37 cellular contexts compared by ENCODE assay signal in the genomic region with DNA sequence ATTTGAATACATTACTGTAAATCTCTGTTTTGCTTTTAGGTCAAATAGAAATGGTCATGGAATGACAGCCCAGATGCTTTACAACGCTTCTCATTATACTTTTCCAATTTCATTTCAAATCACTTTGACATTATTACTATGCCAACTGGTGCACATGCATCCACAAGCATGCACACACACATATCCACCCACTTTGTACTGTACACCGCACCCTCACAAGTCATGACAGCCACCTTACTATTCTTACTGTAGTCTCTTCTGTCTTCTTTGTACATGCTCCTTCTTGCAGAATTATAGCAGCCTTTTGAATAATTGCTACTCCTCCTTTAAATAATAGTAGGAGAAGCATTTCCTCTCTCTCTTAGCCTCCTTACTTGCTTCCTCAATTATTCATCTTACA.
"Had no signal": no experiment of that assay in that cellular context is flagged by ENCODE, and none has a peak within 500 bp of the region (broad histone marks: within the 10 kb centered on the region; RNA-seq: fewer than 3 reads in every experiment).

No MANE protein-coding gene starts in this region.

- H3K4me3 ChIP-seq: adrenal gland, body of pancreas, breast epithelium had no signal

- H3K9me3 ChIP-seq: adrenal gland, body of pancreas, breast epithelium had no signal

- H3K4me1 Mint-ChIP-seq: activated B cell treated with CpG ODN at 0.5 μM for 24 hours; activated CD4-positive, alpha-beta T cell treated with anti-CD3 and anti-CD28 coated beads, Interleukin-2, amount 10 ng/mL, durations not matched to agents 24 days and 14 days; activated naive CD8-positive, alpha-beta T cell treated with anti-CD3 and anti-CD28 coated beads for 36 hours; activated T-helper 17 cell treated with anti-CD3 and anti-CD28 coated beads, Interleukin-2, amount 50 U/mL, for 72 hours had no signal

- H3K9me3 Mint-ChIP-seq: activated B cell treated with CpG ODN at 0.5 μM for 24 hours; activated CD4-positive, alpha-beta memory T cell treated with anti-CD3 and anti-CD28 coated beads for 36 hours; activated CD4-positive, alpha-beta T cell treated with anti-CD3 and anti-CD28 coated beads, Interleukin-2, amount 10 ng/mL, durations not matched to agents 24 days and 14 days; activated naive CD4-positive, alpha-beta T cell treated with anti-CD3 and anti-CD28 coated beads for 36 hours; activated T-helper 1 cell treated with anti-CD3 and anti-CD28 coated beads, Interleukin-12 subunit alpha, Interleukin-12 subunit beta, Interleukin-2, Interleukin-4 antibody, amounts not matched to agents 30 ng/mL and 10 ng/mL and 1 ng/mL, durations not matched to agents 14 hours and 24 hours and 36 hours had no signal

- ATAC-seq: activated CD8-positive, alpha-beta T cell treated with anti-CD3 and anti-CD28 coated beads for 36 hours; activated naive CD4-positive, alpha-beta T cell treated with anti-CD3 and anti-CD28 coated beads, Interleukin-2, amount 50 U/mL, for 72 hours; activated T-cell treated with anti-CD3 and anti-CD28 coated beads, Interleukin-2, amount 50 U/mL, for 4 hours; activated T-cell treated with anti-CD3 and anti-CD28 coated beads, Interleukin-2, amount 50 U/mL, for 72 hours; activated T-helper 17 cell treated with anti-CD3 and anti-CD28 coated beads, Interleukin-2, amount 50 U/mL, for 72 hours; body of pancreas had no signal

- H3K27ac ChIP-seq: adrenal gland, body of pancreas, brain microvascular endothelial cell, breast epithelium, VCaP had no signal

- FAIRE-seq: astrocyte, TTC549 had no signal

- H3K27me3 ChIP-seq: adrenal gland, body of pancreas, brain microvascular endothelial cell, breast epithelium had no signal

- H3K27me3 Mint-ChIP-seq: activated B cell treated with CpG ODN at 0.5 μM for 24 hours; activated CD4-positive, alpha-beta memory T cell treated with anti-CD3 and anti-CD28 coated beads for 36 hours; activated CD4-positive, alpha-beta T cell treated with anti-CD3 and anti-CD28 coated beads, Interleukin-2, amount 10 ng/mL, durations not matched to agents 24 days and 14 days; activated CD8-positive, alpha-beta T cell treated with anti-CD3 and anti-CD28 coated beads for 36 hours; activated naive CD8-positive, alpha-beta T cell treated with anti-CD3 and anti-CD28 coated beads for 36 hours; activated T-helper 17 cell treated with anti-CD3 and anti-CD28 coated beads, Interleukin-2, amount 50 U/mL, for 72 hours had no signal

- H3K36me3 Mint-ChIP-seq: activated CD4-positive, alpha-beta memory T cell treated with anti-CD3 and anti-CD28 coated beads for 36 hours; activated naive CD4-positive, alpha-beta T cell treated with anti-CD3 and anti-CD28 coated beads, Interleukin-2, amount 50 U/mL, for 72 hours; activated naive CD8-positive, alpha-beta T cell treated with anti-CD3 and anti-CD28 coated beads for 36 hours had no signal

- H3K4me1 ChIP-seq: adrenal gland, body of pancreas, breast epithelium had no signal

- H3K4me3 Mint-ChIP-seq: activated B cell treated with CpG ODN at 0.5 μM for 24 hours; activated CD4-positive, alpha-beta memory T cell treated with anti-CD3 and anti-CD28 coated beads for 36 hours; activated CD4-positive, alpha-beta T cell treated with anti-CD3 and anti-CD28 coated beads, Interleukin-2, amount 10 ng/mL, durations not matched to agents 24 days and 14 days; activated CD8-positive, alpha-beta T cell treated with anti-CD3 and anti-CD28 coated beads for 36 hours; activated naive CD4-positive, alpha-beta T cell treated with anti-CD3 and anti-CD28 coated beads for 36 hours; activated naive CD8-positive, alpha-beta T cell treated with anti-CD3 and anti-CD28 coated beads for 36 hours; activated T-cell treated with anti-CD3 and anti-CD28 coated beads, Interleukin-2, amount 50 U/mL, for 4 hours; activated T-cell treated with anti-CD3 and anti-CD28 coated beads, Interleukin-2, amount 50 U/mL, for 72 hours; activated T-helper 1 cell treated with anti-CD3 and anti-CD28 coated beads, Interleukin-12 subunit alpha, Interleukin-12 subunit beta, Interleukin-2, Interleukin-4 antibody, amounts not matched to agents 30 ng/mL and 10 ng/mL and 1 ng/mL, durations not matched to agents 14 hours and 24 hours and 36 hours; activated T-helper 17 cell treated with anti-CD3 and anti-CD28 coated beads, Interleukin-2, amount 50 U/mL, for 72 hours; T-helper 1 cell treated with Interleukin-12 subunit alpha and Interleukin-12 subunit beta and Interleukin-4 antibody, amounts not matched to agents 30 μg/mL and 1 μg/mL, for 36 hours; T-helper 2 cell treated with Interferon-gamma antibody and Interleukin-4, amounts not matched to agents 5 μg/mL and 100 μg/mL, for 36 hours had no signal

- DNase-seq: activated B cell treated with CpG ODN at 0.5 μM for 24 hours; activated CD4-positive, alpha-beta memory T cell treated with anti-CD3 and anti-CD28 coated beads for 36 hours; activated CD4-positive, alpha-beta T cell treated with anti-CD3 and anti-CD28 coated beads for 4 hours; activated CD4-positive, alpha-beta T cell treated with anti-CD3 and anti-CD28 coated beads, Interleukin-2, amount 10 ng/mL, durations not matched to agents 24 days and 14 days; activated CD4-positive, alpha-beta T cell treated with anti-CD3 and anti-CD28 coated beads, Interleukin-2, amount 50 U/mL, for 1 hour; activated CD4-positive, alpha-beta T cell treated with anti-CD3 and anti-CD28 coated beads, Interleukin-2, amount 50 U/mL, for 4 hours; activated CD4-positive, CD25-positive, alpha-beta regulatory T cell treated with anti-CD3 and anti-CD28 coated beads, Interleukin-2, amount 50 U/mL, for 72 hours; activated CD8-positive, alpha-beta memory T cell treated with anti-CD3 and anti-CD28 coated beads, Interleukin-2, amount 50 U/mL, for 4 hours; activated CD8-positive, alpha-beta T cell treated with anti-CD3 and anti-CD28 coated beads for 36 hours; activated effector memory CD4-positive, alpha-beta T cell treated with anti-CD3 and anti-CD28 coated beads, Interleukin-2, amount 50 U/mL, for 16 hours; activated gamma-delta T cell treated with Interleukin-2 at 50 U/mL for 16 hours; activated naive CD4-positive, alpha-beta T cell; activated naive CD4-positive, alpha-beta T cell treated with anti-CD3 and anti-CD28 coated beads for 36 hours; activated naive CD4-positive, alpha-beta T cell treated with anti-CD3 and anti-CD28 coated beads, Interleukin-2, amount 50 U/mL, for 16 hours; activated naive CD8-positive, alpha-beta T cell treated with anti-CD3 and anti-CD28 coated beads for 36 hours; activated T-cell treated with anti-CD3 and anti-CD28 coated beads for 4 hours; activated T-cell treated with anti-CD3 and anti-CD28 coated beads, Interleukin-2, amount 50 U/mL, for 1 hour; activated T-cell treated with anti-CD3 and anti-CD28 coated beads, Interleukin-2, amount 50 U/mL, for 4 hours; activated T-cell treated with anti-CD3 and anti-CD28 coated beads, Interleukin-2, amount 50 U/mL, for 72 hours; adrenal gland; amniotic stem cell; aorta; body of pancreas; brain microvascular endothelial cell; central memory CD4-positive, alpha-beta T cell; T-helper 1 cell; T-helper 2 cell; T-helper 9 cell had no signal

- H3K27ac Mint-ChIP-seq: activated B cell treated with CpG ODN at 0.5 μM for 24 hours; activated CD4-positive, alpha-beta memory T cell treated with anti-CD3 and anti-CD28 coated beads for 36 hours; activated CD4-positive, alpha-beta T cell treated with anti-CD3 and anti-CD28 coated beads, Interleukin-2, amount 10 ng/mL, durations not matched to agents 24 days and 14 days; activated CD8-positive, alpha-beta T cell treated with anti-CD3 and anti-CD28 coated beads for 36 hours; activated naive CD4-positive, alpha-beta T cell treated with anti-CD3 and anti-CD28 coated beads for 36 hours; activated naive CD4-positive, alpha-beta T cell treated with anti-CD3 and anti-CD28 coated beads, Interleukin-2, amount 50 U/mL, for 72 hours; activated naive CD8-positive, alpha-beta T cell treated with anti-CD3 and anti-CD28 coated beads for 36 hours; activated T-cell treated with anti-CD3 and anti-CD28 coated beads, Interleukin-2, amount 50 U/mL, for 72 hours; activated T-helper 1 cell treated with anti-CD3 and anti-CD28 coated beads, Interleukin-12 subunit alpha, Interleukin-12 subunit beta, Interleukin-2, Interleukin-4 antibody, amounts not matched to agents 30 ng/mL and 10 ng/mL and 1 ng/mL, durations not matched to agents 14 hours and 24 hours and 36 hours; activated T-helper 17 cell treated with anti-CD3 and anti-CD28 coated beads, Interleukin-2, amount 50 U/mL, for 72 hours; T-helper 1 cell treated with Interleukin-12 subunit alpha and Interleukin-12 subunit beta and Interleukin-4 antibody, amounts not matched to agents 30 μg/mL and 1 μg/mL, for 36 hours; T-helper 2 cell treated with Interferon-gamma antibody and Interleukin-4, amounts not matched to agents 5 μg/mL and 100 μg/mL, for 36 hours had no signal

- H3K36me3 ChIP-seq: adrenal gland, brain microvascular endothelial cell, breast epithelium had no signal
